In genomic region chr4:3207531-3208037, GRCh38 we compare ENCODE assay signal across 16 cellular contexts. TPM values are rescaled to one million over a fixed set of nuclear protein-coding genes. Genes with fewer than 3 reads are reported as not detected.
DNase-seq lines count a peak whose midpoint lies in the region; ATAC-seq and TF ChIP-seq lines count a peak whose summit lies in the region.
"Had no signal": no experiment of that assay in that cellular context is flagged by ENCODE, and none has a peak within 500 bp of the region (broad histone marks: within the 10 kb centered on the region; RNA-seq: fewer than 3 reads in every experiment).

No MANE protein-coding gene starts in this region.

- H3K4me3 ChIP-seq in hepatocyte (no peak overlapping the region), right cardiac atrium (ENCODE audit: low read length) (no peak overlapping the region)
- H3K4me3 ChIP-seq: SJSA1 had no signal

- intact Hi-C loops in right cardiac atrium (cut with DNase I), result no loop called here

- peak overlapping the region; percentile 44 for H3K27ac Mint-ChIP-seq in T-helper 2 cell treated with Interferon-gamma antibody and Interleukin-4, amounts not matched to agents 5 μg/mL and 100 μg/mL, for 36 hours
- peak overlapping the region; percentile 50 for H3K27ac Mint-ChIP-seq in stimulated activated effector memory CD8-positive, alpha-beta T cell treated with anti-CD3 and anti-CD28 coated beads, Interleukin-12 subunit alpha, Interleukin-12 subunit beta, amount 100 ng/mL, for 72 hours
- H3K27ac Mint-ChIP-seq: activated CD8-positive, alpha-beta memory T cell treated with anti-CD3 and anti-CD28 coated beads, Interleukin-2, amount 10 ng/mL, durations not matched to agents 7 days and 5 days had no signal

- no peak overlapping the region for H3K4me3 Mint-ChIP-seq in T-helper 2 cell treated with Interferon-gamma antibody and Interleukin-4, amounts not matched to agents 5 μg/mL and 100 μg/mL, for 36 hours
- H3K4me3 Mint-ChIP-seq in stimulated activated effector memory CD8-positive, alpha-beta T cell treated with anti-CD3 and anti-CD28 coated beads, Interleukin-12 subunit alpha, Interleukin-12 subunit beta, amount 100 ng/mL, for 72 hours, result no peak overlapping the region
- H3K4me3 Mint-ChIP-seq: activated CD8-positive, alpha-beta memory T cell treated with anti-CD3 and anti-CD28 coated beads, Interleukin-2, amount 10 ng/mL, durations not matched to agents 7 days and 5 days had no signal

- TF ChIP-seq CTCF in hepatocyte (IDR thresholded peaks at IDR 0.05; ENCODE audit: poor library complexity), result no peak

- no peaks in the 10 kb centered on the region for H4K20me1 ChIP-seq in hepatocyte (ENCODE audit: insufficient read depth, poor library complexity, severe bottlenecking)

- H3K9me3 ChIP-seq in hepatocyte (ENCODE audit: low read depth) (no peaks in the 10 kb centered on the region), right cardiac atrium (ENCODE audit: control insufficient read depth, low read length) (no peaks in the 10 kb centered on the region)
- H3K9me3 ChIP-seq: SJSA1 had no signal

- ATAC-seq in stimulated activated effector memory CD8-positive, alpha-beta T cell treated with anti-CD3 and anti-CD28 coated beads, Interleukin-12 subunit alpha, Interleukin-12 subunit beta, amount 100 ng/mL, for 72 hours, result no peak
- ATAC-seq in GM19324 (IDR thresholded peaks at IDR 0.05; ENCODE audit: low FRiP score, unreplicated experiment) (no peak), right cardiac atrium (no peak)
- ATAC-seq: activated CD8-positive, alpha-beta memory T cell treated with anti-CD3 and anti-CD28 coated beads, Interleukin-2, amount 10 ng/mL, durations not matched to agents 7 days and 5 days had no signal

- no peaks in the 10 kb centered on the region for H3K9me3 Mint-ChIP-seq in T-helper 2 cell treated with Interferon-gamma antibody and Interleukin-4, amounts not matched to agents 5 μg/mL and 100 μg/mL, for 36 hours
- H3K9me3 Mint-ChIP-seq in stimulated activated effector memory CD8-positive, alpha-beta T cell treated with anti-CD3 and anti-CD28 coated beads, Interleukin-12 subunit alpha, Interleukin-12 subunit beta, amount 100 ng/mL, for 72 hours, result no peaks in the 10 kb centered on the region

- H2AFZ ChIP-seq in hepatocyte, result no peak overlapping the region

- peaks cover 20% of the 10 kb centered on the region for H3K4me1 Mint-ChIP-seq in T-helper 2 cell treated with Interferon-gamma antibody and Interleukin-4, amounts not matched to agents 5 μg/mL and 100 μg/mL, for 36 hours (ENCODE audit: low read depth)
- H3K4me1 Mint-ChIP-seq in stimulated activated effector memory CD8-positive, alpha-beta T cell treated with anti-CD3 and anti-CD28 coated beads, Interleukin-12 subunit alpha, Interleukin-12 subunit beta, amount 100 ng/mL, for 72 hours, result peaks cover 11% of the 10 kb centered on the region

- no peaks in the 10 kb centered on the region for H3K79me2 ChIP-seq in hepatocyte

- no peaks in the 10 kb centered on the region for H3K9me2 ChIP-seq in hepatocyte (replicated peaks; ENCODE audit: insufficient read depth)

- H3K36me3 Mint-ChIP-seq in T-helper 2 cell treated with Interferon-gamma antibody and Interleukin-4, amounts not matched to agents 5 μg/mL and 100 μg/mL, for 36 hours (ENCODE audit: low read depth), result peaks cover 55% of the 10 kb centered on the region
- H3K36me3 Mint-ChIP-seq in stimulated activated effector memory CD8-positive, alpha-beta T cell treated with anti-CD3 and anti-CD28 coated beads, Interleukin-12 subunit alpha, Interleukin-12 subunit beta, amount 100 ng/mL, for 72 hours, result peaks cover 78% of the 10 kb centered on the region

- H3K4me2 ChIP-seq in hepatocyte, result peak overlapping the region; percentile 13

- H3K27me3 ChIP-seq in hepatocyte (no peaks in the 10 kb centered on the region), right cardiac atrium (ENCODE audit: control insufficient read depth, insufficient read depth) (no peaks in the 10 kb centered on the region)
- H3K27me3 ChIP-seq: SJSA1 had no signal

- WGBS in hepatocyte (ENCODE audit: low lambda C conversion rate, missing lambda C conversion rate), result 62% methylated on average over 5 of the region's 5 CpGs
- 78% methylated on average over 5 of the region's 5 CpGs for WGBS in right cardiac atrium

- H3K4me1 ChIP-seq in hepatocyte (ENCODE audit: insufficient read depth), result peaks cover 21% of the 10 kb centered on the region
- no peaks in the 10 kb centered on the region for H3K4me1 ChIP-seq in right cardiac atrium (ENCODE audit: control insufficient read depth, insufficient read depth, low read length)
- H3K4me1 ChIP-seq: SJSA1 had no signal

- H3K27ac ChIP-seq in hepatocyte, result peak overlapping the region; percentile 75
- H3K27ac ChIP-seq in right cardiac atrium (ENCODE audit: low read length), result no peak overlapping the region
- H3K27ac ChIP-seq: 22Rv1, HL-60, SJSA1 had no signal

- H3K27me3 Mint-ChIP-seq in T-helper 2 cell treated with Interferon-gamma antibody and Interleukin-4, amounts not matched to agents 5 μg/mL and 100 μg/mL, for 36 hours (ENCODE audit: low read depth), result no peaks in the 10 kb centered on the region
- H3K27me3 Mint-ChIP-seq: activated CD8-positive, alpha-beta memory T cell treated with anti-CD3 and anti-CD28 coated beads, Interleukin-2, amount 10 ng/mL, durations not matched to agents 7 days and 5 days had no signal

- H3K36me3 ChIP-seq in hepatocyte (replicated peaks; ENCODE audit: insufficient read depth, low read depth), result no peaks in the 10 kb centered on the region

- DNase-seq in DMS 273 (lab: John Stamatoyannopoulos, UW; ENCODE audit: unreplicated experiment), result peak; percentile 26
- no peak for DNase-seq in DMS 273 treated with DMSO at 0.1 percent for 48 hours (lab: John Stamatoyannopoulos, UW)
- DNase-seq in T-helper 2 cell treated with Interferon-gamma antibody and Interleukin-4, amounts not matched to agents 5 μg/mL and 100 μg/mL, for 36 hours (ENCODE audit: low spot score), result no peak
- DNase-seq in hepatocyte (ENCODE audit: low spot score), result peak; percentile 23
- no peak for DNase-seq in stimulated activated effector memory CD8-positive, alpha-beta T cell treated with anti-CD3 and anti-CD28 coated beads, Interleukin-12 subunit alpha, Interleukin-12 subunit beta, amount 100 ng/mL, for 72 hours (ENCODE audit: low spot score in 2 of 2)
- no peak for DNase-seq in NCI-H2196 (lab: John Stamatoyannopoulos, UW; ENCODE audit: unreplicated experiment)
- no peak for DNase-seq in right cardiac atrium
- DNase-seq: activated CD8-positive, alpha-beta memory T cell treated with anti-CD3 and anti-CD28 coated beads, Interleukin-2, amount 10 ng/mL, durations not matched to agents 7 days and 5 days; activated naive CD4-positive, alpha-beta T cell treated with anti-CD3 and anti-CD28 coated beads, Interleukin-2, amount 50 U/mL, for 16 hours; caudate nucleus; hippocampal formation; NCI-H2081 treated with DMSO at 0.1 percent for 48 hours had no signal

RNA-seq across cellular contexts. Expression of gene MSANTD1, which starts 41.4 kb away (rescaled TPM):
- 0.08 and 0.57 TPM in 2 replicates for total RNA-seq in hepatocyte
- 0.30 and 0.51 TPM in 2 replicates for polyA plus RNA-seq in hepatocyte
- total RNA-seq in right cardiac atrium, result under 1 TPM; 0.23 to 0.40 (median 0.34) TPM
- 0.20 TPM for polyA plus RNA-seq in right cardiac atrium

Comparison
In these comparisons a context has a peak if more than half of its experiments do, and no peak if none do; other contexts are left out.
1. DNase-seq: peak in DMS 273 (single experiment) and hepatocyte (single experiment); none in DMS 273 treated with DMSO at 0.1 percent for 48 hours (single experiment), T-helper 2 cell treated with Interferon-gamma antibody and Interleukin-4, amounts not matched to agents 5 μg/mL and 100 μg/mL, for 36 hours (single experiment), stimulated activated effector memory CD8-positive, alpha-beta T cell treated with anti-CD3 and anti-CD28 coated beads, Interleukin-12 subunit alpha, Interleukin-12 subunit beta, amount 100 ng/mL, for 72 hours (0 of 2), NCI-H2196 (single experiment) and right cardiac atrium (0 of 3).